Comparison of ENCODE assay signal across 8 cellular contexts in the genomic region with DNA sequence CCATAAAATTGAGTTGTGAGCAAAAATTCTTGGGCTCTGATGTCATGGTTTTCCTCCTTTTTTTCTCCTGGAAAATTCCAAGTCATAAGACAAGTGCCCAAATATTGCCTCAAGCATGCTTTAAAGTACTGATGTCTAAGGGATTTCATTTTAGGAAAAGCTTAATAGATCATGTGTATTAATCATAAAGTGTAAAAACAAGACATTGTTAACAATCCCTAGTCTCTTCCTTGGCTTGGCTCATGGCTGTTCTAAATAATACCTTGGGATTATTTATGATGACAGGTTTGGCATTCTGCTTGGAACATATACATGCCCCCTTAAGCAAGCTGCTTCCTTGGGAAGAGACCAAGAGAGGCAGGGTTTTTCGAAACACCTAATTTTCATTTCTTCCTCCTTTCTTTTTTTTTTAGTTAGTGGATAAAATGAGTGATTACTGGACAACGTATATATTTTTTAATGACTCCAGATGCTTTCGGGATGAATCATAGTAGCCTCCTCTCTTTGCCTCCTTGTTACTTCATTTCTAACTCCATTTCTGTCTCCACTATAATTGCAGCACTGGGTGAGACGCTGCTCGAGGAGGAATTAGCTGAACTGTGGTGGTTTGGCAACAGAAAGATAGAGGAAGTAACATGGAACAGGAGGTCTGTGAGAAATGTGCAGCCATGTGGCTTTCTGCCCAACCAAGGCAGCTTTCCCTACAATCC.
DNase-seq lines count a peak whose midpoint lies in the region; ATAC-seq lines count a peak whose summit lies in the region.

No MANE protein-coding gene starts in this region.

- no CpG with 5 or more reads among the region's 5 CpGs for WGBS in mesendoderm (ENCODE audit: extremely low coverage, insufficient coverage, low lambda C conversion rate)

- DNase-seq in GF-D8 (lab: John Stamatoyannopoulos, UW) (peak; percentile 52), NAMALWA (ENCODE audit: low spot score) (peak; percentile 15), cerebellar nuclear complex (lab: John Stamatoyannopoulos, UW) (peak; percentile 62 to 65), non-pigmented ciliary epithelial cell (ENCODE audit: low read depth) (peak; percentile 13), mesendoderm (no peak), NCI-H146 (lab: John Stamatoyannopoulos, UW) (no peak)

- no peaks in the 10 kb centered on the region for H3K4me1 ChIP-seq in mesendoderm (ENCODE audit: control insufficient read depth, low read depth, low read length)

- no peak overlapping the region for H2BK5ac ChIP-seq in mesendoderm (ENCODE audit: low read length)

- no peak overlapping the region for H3K9ac ChIP-seq in mesendoderm (ENCODE audit: low read length)

- H4K8ac ChIP-seq in mesendoderm (ENCODE audit: low read depth, low read length) = no peak overlapping the region

- no peak overlapping the region for H3K18ac ChIP-seq in mesendoderm (ENCODE audit: low read length)

- no peak overlapping the region for H3K4ac ChIP-seq in mesendoderm (ENCODE audit: low read depth, low read length)

- H3K23ac ChIP-seq in mesendoderm (ENCODE audit: low read length) = no peak overlapping the region

- H3K27ac ChIP-seq in mesendoderm (ENCODE audit: low read depth, low read length) = no peak overlapping the region

- H3K36me3 ChIP-seq in mesendoderm (ENCODE audit: control insufficient read depth, insufficient read depth, low read length) = no peaks in the 10 kb centered on the region

- H3K4me2 ChIP-seq in mesendoderm (ENCODE audit: low read length) = no peak overlapping the region

- H3K27me3 ChIP-seq in mesendoderm (ENCODE audit: insufficient read depth, low read length, poor library complexity) = no peaks in the 10 kb centered on the region

- H2BK15ac ChIP-seq in mesendoderm (replicated peaks; ENCODE audit: low read depth) = no peak overlapping the region

- H3K56ac ChIP-seq in mesendoderm (ENCODE audit: low read length) = no peak overlapping the region

- H3K4me3 ChIP-seq in mesendoderm (ENCODE audit: low read length) = no peak overlapping the region

- ATAC-seq in HG02852 (IDR thresholded peaks at IDR 0.05; ENCODE audit: unreplicated experiment) (no peak), GM18502 (IDR thresholded peaks at IDR 0.05; ENCODE audit: poor library complexity, unreplicated experiment) (no peak)

- H4K5ac ChIP-seq in mesendoderm (ENCODE audit: low read length) = no peak overlapping the region

- no peak overlapping the region for H2AK5ac ChIP-seq in mesendoderm (ENCODE audit: low read length)

- no peaks in the 10 kb centered on the region for H3K79me2 ChIP-seq in mesendoderm (ENCODE audit: control insufficient read depth, insufficient read depth, low read length)

- H3K79me1 ChIP-seq in mesendoderm (ENCODE audit: low read length) = no peaks in the 10 kb centered on the region

- no peak overlapping the region for H2BK120ac ChIP-seq in mesendoderm (ENCODE audit: low read depth, low read length)

Comparison
In these comparisons a context has a peak if more than half of its experiments do, and no peak if none do; other contexts are left out.
1. DNase-seq: peak in GF-D8 (single experiment), NAMALWA (single experiment), cerebellar nuclear complex (2 of 2) and non-pigmented ciliary epithelial cell (single experiment); none in mesendoderm (single experiment) and NCI-H146 (single experiment).